In the genomic region with DNA sequence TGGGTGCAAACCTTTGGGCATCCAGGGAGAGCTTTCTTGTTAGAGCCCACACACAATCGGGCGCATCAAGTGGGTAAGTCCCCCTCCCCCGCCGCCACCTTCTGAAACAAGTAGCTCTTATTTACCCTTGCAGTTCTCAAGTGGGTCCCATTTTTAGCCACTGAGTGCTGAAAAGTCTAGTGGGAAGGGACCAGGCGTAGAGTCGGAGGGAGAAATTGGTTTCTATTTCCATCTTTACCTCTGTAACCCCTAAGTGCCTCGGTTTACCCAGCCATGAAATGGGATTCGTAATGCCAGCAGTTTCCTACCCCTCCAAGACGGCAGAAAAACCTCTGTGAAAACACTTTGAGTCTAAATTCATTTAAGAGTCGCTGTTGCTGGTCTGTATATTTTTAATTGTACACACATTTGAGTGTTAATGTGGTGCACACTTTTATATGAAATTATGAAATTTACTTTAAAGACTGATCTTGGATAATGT, we compare ENCODE assay signal across 8 cellular contexts. TPM values are rescaled to one million over a fixed set of nuclear protein-coding genes. Genes with fewer than 3 reads are reported as not detected.
DNase-seq lines count a peak whose midpoint lies in the region; ATAC-seq and TF ChIP-seq lines count a peak whose summit lies in the region.

No MANE protein-coding gene starts in this region.

- peaks cover 4% of the 10 kb centered on the region for H3K4me1 Mint-ChIP-seq in stimulated activated naive CD8-positive, alpha-beta T cell treated with anti-CD3 and anti-CD28 coated beads, Interleukin-15, Interleukin-2, amounts not matched to agents 100 ng/mL and 50 ng/mL, for 24 hours (ENCODE audit: low read depth)
- no peaks in the 10 kb centered on the region for H3K4me1 Mint-ChIP-seq in activated T-helper 17 cell treated with anti-CD3 and anti-CD28 coated beads, Interleukin-2, amount 50 U/mL, for 72 hours

- DNase-seq in stimulated activated naive CD8-positive, alpha-beta T cell treated with anti-CD3 and anti-CD28 coated beads, Interleukin-15, Interleukin-2, amounts not matched to agents 100 U/mL and 50 U/mL, for 24 hours = no peak
- DNase-seq in right cardiac atrium (peak; percentile 39 to 76 (median 69)), GM20000 (ENCODE audit: low spot score) (no peak)

- H3K27ac Mint-ChIP-seq in stimulated activated naive CD8-positive, alpha-beta T cell treated with anti-CD3 and anti-CD28 coated beads, Interleukin-15, Interleukin-2, amounts not matched to agents 100 ng/mL and 50 ng/mL, for 24 hours = peak overlapping the region; percentile 40
- H3K27ac Mint-ChIP-seq in activated T-helper 17 cell treated with anti-CD3 and anti-CD28 coated beads, Interleukin-2, amount 50 U/mL, for 72 hours = no peak overlapping the region

- H3K36me3 Mint-ChIP-seq in stimulated activated naive CD8-positive, alpha-beta T cell treated with anti-CD3 and anti-CD28 coated beads, Interleukin-15, Interleukin-2, amounts not matched to agents 100 ng/mL and 50 ng/mL, for 24 hours (ENCODE audit: low read depth) = no peaks in the 10 kb centered on the region
- H3K36me3 Mint-ChIP-seq in activated T-helper 17 cell treated with anti-CD3 and anti-CD28 coated beads, Interleukin-2, amount 50 U/mL, for 72 hours (ENCODE audit: low read depth) = no peaks in the 10 kb centered on the region

- H3K36me3 ChIP-seq in skeletal muscle satellite cell (ENCODE audit: insufficient read depth, low read length) = no peaks in the 10 kb centered on the region

- no peak for TF ChIP-seq CTCF in GM20000 (IDR thresholded peaks at IDR 0.05; ENCODE audit: extremely low read depth, missing control alignments)

- H3K27me3 ChIP-seq in right cardiac atrium (ENCODE audit: control insufficient read depth, insufficient read depth) = no peaks in the 10 kb centered on the region
- peaks cover 51% of the 10 kb centered on the region for H3K27me3 ChIP-seq in skeletal muscle satellite cell (ENCODE audit: control insufficient read depth, insufficient read depth, low read length)

- intact Hi-C loops in right cardiac atrium (cut with DNase I) = loop anchor here in 2 of 4 donors (5.0 to 10.0 kb wide), 2 partner anchors 114 to 117 kb away; a partner anchor contains a TSS

- H3K9me3 Mint-ChIP-seq in stimulated activated naive CD8-positive, alpha-beta T cell treated with anti-CD3 and anti-CD28 coated beads, Interleukin-15, Interleukin-2, amounts not matched to agents 100 ng/mL and 50 ng/mL, for 24 hours = no peaks in the 10 kb centered on the region
- H3K9me3 Mint-ChIP-seq in activated T-helper 17 cell treated with anti-CD3 and anti-CD28 coated beads, Interleukin-2, amount 50 U/mL, for 72 hours = no peaks in the 10 kb centered on the region

- H3K4me1 ChIP-seq in right cardiac atrium (ENCODE audit: control insufficient read depth, insufficient read depth, low read length) = peaks cover 2% of the 10 kb centered on the region
- H3K4me1 ChIP-seq in skeletal muscle satellite cell (ENCODE audit: control insufficient read depth, insufficient read depth, low read length) = peaks cover 7% of the 10 kb centered on the region

- peak overlapping the region; percentile 85 for H3K27ac ChIP-seq in right cardiac atrium (ENCODE audit: low read length)

- H3K4me2 ChIP-seq in skeletal muscle satellite cell (ENCODE audit: low read length) = peak overlapping the region; percentile 98

- H3K27me3 Mint-ChIP-seq in stimulated activated naive CD8-positive, alpha-beta T cell treated with anti-CD3 and anti-CD28 coated beads, Interleukin-15, Interleukin-2, amounts not matched to agents 100 ng/mL and 50 ng/mL, for 24 hours = peaks cover 45% of the 10 kb centered on the region
- H3K27me3 Mint-ChIP-seq in activated T-helper 17 cell treated with anti-CD3 and anti-CD28 coated beads, Interleukin-2, amount 50 U/mL, for 72 hours = peaks cover 34% of the 10 kb centered on the region

- H3K9me3 ChIP-seq in right cardiac atrium (ENCODE audit: control insufficient read depth, low read length) (no peaks in the 10 kb centered on the region), skeletal muscle satellite cell (replicated peaks; ENCODE audit: low read length) (no peaks in the 10 kb centered on the region)

- 17% methylated on average over 10 of the region's 10 CpGs for WGBS in right cardiac atrium

- H3K4me3 Mint-ChIP-seq in stimulated activated naive CD8-positive, alpha-beta T cell treated with anti-CD3 and anti-CD28 coated beads, Interleukin-15, Interleukin-2, amounts not matched to agents 100 ng/mL and 50 ng/mL, for 24 hours = peak overlapping the region; percentile 78
- peak overlapping the region; percentile 74 for H3K4me3 Mint-ChIP-seq in activated T-helper 17 cell treated with anti-CD3 and anti-CD28 coated beads, Interleukin-2, amount 50 U/mL, for 72 hours

- no peak for ATAC-seq in stimulated activated naive CD8-positive, alpha-beta T cell treated with anti-CD3 and anti-CD28 coated beads, Interleukin-15, Interleukin-2, amounts not matched to agents 100 U/mL and 50 U/mL, for 24 hours
- no peak for ATAC-seq in activated T-helper 17 cell treated with anti-CD3 and anti-CD28 coated beads, Interleukin-2, amount 50 U/mL, for 72 hours (replicated peaks)
- ATAC-seq in right cardiac atrium (peak; percentile 4), GM19463 (IDR thresholded peaks at IDR 0.05; ENCODE audit: unreplicated experiment) (no peak), GM21515 (IDR thresholded peaks at IDR 0.05; ENCODE audit: unreplicated experiment) (no peak)

- peak overlapping the region; percentile 96 for H3K4me3 ChIP-seq in right cardiac atrium (ENCODE audit: low read length)
- H3K4me3 ChIP-seq in skeletal muscle satellite cell (ENCODE audit: low read length) = peak overlapping the region; percentile 75

- H3K9ac ChIP-seq in skeletal muscle satellite cell (ENCODE audit: low read depth, low read length) = peak overlapping the region; percentile 46

RNA-seq across cellular contexts. Expression of a gene that starts 0.9 kb away (rescaled TPM):
- total RNA-seq in activated T-helper 17 cell treated with anti-CD3 and anti-CD28 coated beads, Interleukin-2, amount 50 U/mL, for 72 hours = under 1 TPM; 0.04 to 0.48 TPM
- total RNA-seq in right cardiac atrium = 10 to 100 TPM; 70.0 to 91.6 (median 77.6) TPM
- polyA plus RNA-seq in right cardiac atrium = 18.2 TPM
- total RNA-seq in skeletal muscle satellite cell (2012; rRNA removed) = 0.22 and 0.25 TPM in 2 replicates

RNA-seq across cellular contexts. Expression of a gene that starts 45.3 kb away (rescaled TPM):
- 1 to 10 TPM; 6.2 to 7.8 TPM for total RNA-seq in activated T-helper 17 cell treated with anti-CD3 and anti-CD28 coated beads, Interleukin-2, amount 50 U/mL, for 72 hours
- 1 to 10 TPM; 3.4 to 7.4 (median 3.7) TPM for total RNA-seq in right cardiac atrium
- 0.97 TPM for polyA plus RNA-seq in right cardiac atrium
- 2.0 and 2.4 TPM in 2 replicates for total RNA-seq in skeletal muscle satellite cell (2012; rRNA removed)

Comparison
In these comparisons a context has a peak if more than half of its experiments do, and no peak if none do; other contexts are left out.
1. ATAC-seq: peak in right cardiac atrium (2 of 2); none in stimulated activated naive CD8-positive, alpha-beta T cell treated with anti-CD3 and anti-CD28 coated beads, Interleukin-15, Interleukin-2, amounts not matched to agents 100 U/mL and 50 U/mL, for 24 hours (single experiment), activated T-helper 17 cell treated with anti-CD3 and anti-CD28 coated beads, Interleukin-2, amount 50 U/mL, for 72 hours (single experiment), GM19463 (single experiment) and GM21515 (single experiment).
2. DNase-seq: peak in right cardiac atrium (3 of 3); none in stimulated activated naive CD8-positive, alpha-beta T cell treated with anti-CD3 and anti-CD28 coated beads, Interleukin-15, Interleukin-2, amounts not matched to agents 100 U/mL and 50 U/mL, for 24 hours (single experiment) and GM20000 (single experiment).
3. RNA of a gene that starts 0.9 kb away (total RNA-seq): 70.0 to 91.6 TPM in right cardiac atrium; 0.04 to 0.48 TPM in activated T-helper 17 cell treated with anti-CD3 and anti-CD28 coated beads, Interleukin-2, amount 50 U/mL, for 72 hours; every median in the first group is over 10 times any median in the second.